In the genomic region with DNA sequence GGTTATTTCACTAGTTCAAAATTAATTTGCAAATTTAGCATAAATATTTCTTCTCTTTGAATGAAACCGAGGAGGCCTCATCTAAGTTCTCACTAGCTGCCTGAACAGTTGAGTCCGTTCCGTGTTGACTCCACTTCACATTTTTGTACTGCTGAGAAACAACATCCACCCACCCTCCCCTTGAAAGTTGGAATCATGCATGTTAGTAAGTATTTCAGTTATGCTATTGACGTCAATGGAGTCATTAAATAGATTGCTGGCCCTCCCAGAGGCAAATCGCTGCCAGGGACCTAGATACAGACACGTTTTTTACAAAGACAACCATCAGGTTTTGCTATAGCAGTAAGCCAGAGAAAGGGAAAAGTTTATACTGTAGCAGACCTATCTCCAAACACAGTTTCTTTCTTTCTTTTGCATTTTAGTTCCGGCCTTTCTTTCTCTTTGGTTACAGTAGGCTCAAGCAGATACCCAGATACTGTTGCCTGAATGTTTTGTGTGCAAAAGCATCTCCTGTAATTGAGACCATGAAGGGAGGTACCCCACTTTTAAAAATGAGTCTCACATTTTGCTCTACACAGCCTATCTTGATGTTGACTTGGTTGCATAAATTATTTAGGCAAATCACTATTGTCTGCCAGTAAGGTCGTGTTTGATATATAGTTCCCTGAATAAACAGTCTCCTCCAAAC, we compare ENCODE assay signal across 7 cellular contexts.
A peak's percentile ranks its signal among the peaks of the same experiment; 100 is the strongest.
DNase-seq lines count a peak whose midpoint lies in the region; ATAC-seq and TF ChIP-seq lines count a peak whose summit lies in the region.

No MANE protein-coding gene starts in this region.

- H3K9me3 ChIP-seq in naive thymus-derived CD4-positive, alpha-beta T cell (ENCODE audit: control insufficient read depth in 2 of 3, low read length in 3 of 3): no peaks in the 10 kb centered on the region
- no peaks in the 10 kb centered on the region for H3K9me3 ChIP-seq in thyroid gland

- H3K4me1 Mint-ChIP-seq in activated CD4-positive, alpha-beta memory T cell treated with anti-CD3 and anti-CD28 coated beads, Interleukin-2, amount 10 ng/mL, durations not matched to agents 7 days and 5 days: peaks cover 61% of the 10 kb centered on the region
- peaks cover 36 to 69% (median 54%) of the 10 kb centered on the region in 7 donors for H3K4me1 Mint-ChIP-seq in naive thymus-derived CD4-positive, alpha-beta T cell

- peaks cover 6% of the 10 kb centered on the region for H3K36me3 Mint-ChIP-seq in activated CD4-positive, alpha-beta memory T cell treated with anti-CD3 and anti-CD28 coated beads, Interleukin-2, amount 10 ng/mL, durations not matched to agents 7 days and 5 days (ENCODE audit: low read depth)
- H3K36me3 Mint-ChIP-seq in naive thymus-derived CD4-positive, alpha-beta T cell: peaks cover 0 to 11% (median 0%) of the 10 kb centered on the region in 5 donors

- peaks cover 2% of the 10 kb centered on the region for H3K27me3 Mint-ChIP-seq in activated CD4-positive, alpha-beta memory T cell treated with anti-CD3 and anti-CD28 coated beads, Interleukin-2, amount 10 ng/mL, durations not matched to agents 7 days and 5 days
- H3K27me3 Mint-ChIP-seq in naive thymus-derived CD4-positive, alpha-beta T cell: no peaks in the 10 kb centered on the region

- no peaks in the 10 kb centered on the region for H3K27me3 ChIP-seq in naive thymus-derived CD4-positive, alpha-beta T cell (ENCODE audit: control insufficient read depth in 2 of 2, insufficient read depth in 2 of 2, low read length in 2 of 2)
- H3K27me3 ChIP-seq in thyroid gland: no peaks in the 10 kb centered on the region

- H3K27ac ChIP-seq in naive thymus-derived CD4-positive, alpha-beta T cell (ENCODE audit: low read depth, low read length): peak overlapping the region; percentile 59
- peak overlapping the region; percentile 87 to 97 (median 94) for H3K27ac ChIP-seq in thyroid gland

- peak; percentile 64 for ATAC-seq in naive thymus-derived CD4-positive, alpha-beta T cell
- no peak for ATAC-seq in GM19351 (IDR thresholded peaks at IDR 0.05; ENCODE audit: unreplicated experiment)

- no peak overlapping the region for H3K4me3 Mint-ChIP-seq in activated CD4-positive, alpha-beta memory T cell treated with anti-CD3 and anti-CD28 coated beads, Interleukin-2, amount 10 ng/mL, durations not matched to agents 7 days and 5 days
- peak overlapping the region in 9 of 10 donors; percentile 22 to 69 (median 33) for H3K4me3 Mint-ChIP-seq in naive thymus-derived CD4-positive, alpha-beta T cell

- peak overlapping the region; percentile 57 for H3K27ac Mint-ChIP-seq in activated CD4-positive, alpha-beta memory T cell treated with anti-CD3 and anti-CD28 coated beads, Interleukin-2, amount 10 ng/mL, durations not matched to agents 7 days and 5 days
- peak overlapping the region; percentile 60 to 92 (median 87) for H3K27ac Mint-ChIP-seq in naive thymus-derived CD4-positive, alpha-beta T cell

- in situ Hi-C loops in GM13977 (cut with MboI; ENCODE audit: low pct_unique_long_range_greater_than_20kb, low sequenced_read_pairs, unreplicated experiment): no loop called here

- WGBS in thyroid gland, 2 donors: 5 to 7% methylated on average over 8 of the region's 8 CpGs

- H3K4me1 ChIP-seq in naive thymus-derived CD4-positive, alpha-beta T cell (ENCODE audit: control insufficient read depth in 2 of 2, insufficient read depth in 2 of 2, low read length in 2 of 2): peaks cover 30 to 43% of the 10 kb centered on the region in 2 donors
- H3K4me1 ChIP-seq in thyroid gland: peaks cover 22 to 40% of the 10 kb centered on the region in 2 donors

- H3K4me3 ChIP-seq in naive thymus-derived CD4-positive, alpha-beta T cell (ENCODE audit: low read length): no peak overlapping the region
- no peak overlapping the region for H3K4me3 ChIP-seq in thyroid gland (replicated peaks in 1 of 3)

- H3K36me3 ChIP-seq in naive thymus-derived CD4-positive, alpha-beta T cell (ENCODE audit: control insufficient read depth in 2 of 3, insufficient read depth in 3 of 3, low read length in 3 of 3): no peaks in the 10 kb centered on the region
- H3K36me3 ChIP-seq in thyroid gland: no peaks in the 10 kb centered on the region

- CTCF ChIA-PET in activated CD4-positive, alpha-beta memory T cell treated with anti-CD3 and anti-CD28 coated beads, Interleukin-2, amount 10 ng/mL, durations not matched to agents 7 days and 5 days (lab: Charles Lee): interaction anchor here (1.0 to 1.9 kb wide), 4 partner anchors 11 to 175 kb away, joined by 3 to 6 read pairs (median 4); no protein-coding TSS in a partner anchor
- CTCF ChIA-PET in naive thymus-derived CD4-positive, alpha-beta T cell (lab: Charles Lee): interaction anchor here (1.0 to 1.4 kb wide), 2 partner anchors 15 to 175 kb away, joined by 3 to 7 read pairs; no protein-coding TSS in a partner anchor

- TF ChIP-seq POLR2A in thyroid gland (IDR thresholded peaks at IDR 0.05): peak in 1 of 2 donors; percentile 86

- DNase-seq in GM13977 (ENCODE audit: low spot score): peak; percentile 37
- DNase-seq in NCI-H1694 treated with DMSO at 0.1 percent for 48 hours (lab: John Stamatoyannopoulos, UW): peak; percentile 79
- DNase-seq in activated CD4-positive, alpha-beta memory T cell treated with anti-CD3 and anti-CD28 coated beads, Interleukin-2, amount 10 ng/mL, durations not matched to agents 7 days and 5 days: peak; percentile 34
- DNase-seq in fibroblast of peridontal ligament (ENCODE audit: extremely low read depth): peak; percentile 99
- peak in 7 of 9 donors; percentile 43 to 72 (median 64) for DNase-seq in naive thymus-derived CD4-positive, alpha-beta T cell
- peak; percentile 72 to 75 for DNase-seq in thyroid gland

- POLR2A ChIA-PET in activated CD4-positive, alpha-beta memory T cell treated with anti-CD3 and anti-CD28 coated beads, Interleukin-2, amount 10 ng/mL, durations not matched to agents 7 days and 5 days (lab: Charles Lee): interaction anchor here (0.6 to 3.6 kb wide), 4 partner anchors 38 to 174 kb away, joined by 3 to 13 read pairs (median 3); no protein-coding TSS in a partner anchor
- POLR2A ChIA-PET in naive thymus-derived CD4-positive, alpha-beta T cell (lab: Charles Lee): interaction anchor here (1.5 to 11.5 kb wide), 2 partner anchors 11 to 63 kb away, joined by 5 to 97 read pairs; no protein-coding TSS in a partner anchor

- no peak for TF ChIP-seq CTCF in GM13977 (IDR thresholded peaks at IDR 0.05; ENCODE audit: extremely low read depth, insufficient read depth, missing control alignments)
- TF ChIP-seq CTCF in thyroid gland (IDR thresholded peaks at IDR 0.05): peak in 1 of 6 experiments; percentile 3

- no peaks in the 10 kb centered on the region for H3K9me3 Mint-ChIP-seq in activated CD4-positive, alpha-beta memory T cell treated with anti-CD3 and anti-CD28 coated beads, Interleukin-2, amount 10 ng/mL, durations not matched to agents 7 days and 5 days
- peaks cover 0 to 4% (median 0%) of the 10 kb centered on the region in 11 donors for H3K9me3 Mint-ChIP-seq in naive thymus-derived CD4-positive, alpha-beta T cell

- intact Hi-C loops in naive thymus-derived CD4-positive, alpha-beta T cell (cut with micrococcal nuclease): loop anchor here (1.0 to 10.0 kb wide), 3 partner anchors 10 to 1163 kb away; a partner anchor contains a TSS
- intact Hi-C loops in thyroid gland (cut with DNase I): no loop called here

Comparison
In these comparisons a context has a peak if more than half of its experiments do, and no peak if none do; other contexts are left out.
1. DNase-seq: peak in every context shown above with its lines; median percentile 99 in fibroblast of peridontal ligament; 79 in NCI-H1694 treated with DMSO at 0.1 percent for 48 hours; 74 in thyroid gland; 64 in naive thymus-derived CD4-positive, alpha-beta T cell; 37 in GM13977; 34 in activated CD4-positive, alpha-beta memory T cell treated with anti-CD3 and anti-CD28 coated beads, Interleukin-2, amount 10 ng/mL, durations not matched to agents 7 days and 5 days.